7 cellular contexts compared by ENCODE assay signal in the genomic region with DNA sequence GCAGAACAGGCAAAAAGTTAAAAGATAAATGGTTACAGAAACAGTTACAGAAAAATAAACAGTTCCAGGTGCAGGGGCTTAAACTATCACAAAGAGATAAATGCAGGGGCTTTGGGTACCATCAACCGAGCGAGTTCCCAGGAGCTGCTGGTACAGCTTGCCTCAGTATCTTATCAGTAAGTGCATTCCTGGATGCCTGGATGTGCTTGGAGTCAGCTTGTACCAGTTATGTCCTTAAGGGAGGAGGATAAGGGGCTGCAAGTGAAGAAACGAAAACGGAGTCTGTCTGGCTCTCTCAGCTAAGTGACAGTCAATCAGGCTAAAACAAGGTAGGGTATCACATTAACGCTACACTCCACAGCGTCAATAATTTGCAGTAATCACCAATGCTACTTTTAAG.
DNase-seq lines count a peak whose midpoint lies in the region; ATAC-seq, FAIRE-seq and TF ChIP-seq lines count a peak whose summit lies in the region.
"Not testable (repeated sequence)": the region's sequence is repeated elsewhere in the genome, so short reads cannot be mapped to it uniquely, and the experiment has no call there.

No MANE protein-coding gene starts in this region.

- in situ Hi-C loops in HepG2 (cut with HindIII; ENCODE audit: extremely low pct_ligation_motif_present, low pct_unique_long_range_greater_than_20kb): not testable (repeated sequence)

- H3K27me3 Mint-ChIP-seq in nephron progenitor cell (ENCODE audit: low read depth, poor library complexity); stimulated activated memory B cell treated with anti-CD40 and anti-IgM and Interleukin-4, amounts not matched to agents 10 μg/mL and 1 μg/mL and 100 μg/mL, for 72 hours; type B pancreatic cell: not testable (repeated sequence)

- intact Hi-C loops in HepG2 (cut with micrococcal nuclease; ENCODE audit: unreplicated experiment): not testable (repeated sequence)

- H3K9ac ChIP-seq in HepG2 (ENCODE audit: insufficient read depth, low read depth, low read length): not testable (repeated sequence)

- not testable (repeated sequence) for H3K36me3 ChIP-seq in cardiac muscle cell; HepG2 (replicated peaks in 1 of 2; ENCODE audit: control insufficient read depth in 1 of 2, insufficient read depth in 2 of 2, low read length in 2 of 2); mesodermal cell (ENCODE audit: control insufficient read depth, insufficient read depth, low read length)

- BruUV-seq in HepG2 (replicated peaks; lab: Mats Ljungman, UMichigan): not testable (repeated sequence)

- H3K9me3 Mint-ChIP-seq in nephron progenitor cell; stimulated activated memory B cell treated with anti-CD40 and anti-IgM and Interleukin-4, amounts not matched to agents 10 μg/mL and 1 μg/mL and 100 μg/mL, for 72 hours; type B pancreatic cell: not testable (repeated sequence)

- TF ChIP-seq CTCF in cardiac muscle cell (IDR thresholded peaks at IDR 0.05; ENCODE audit: low read depth, low read length); HepG2 (CRISPR knock-in tag; IDR thresholded peaks at IDR 0.05); nephron progenitor cell (IDR thresholded peaks at IDR 0.05); type B pancreatic cell (conservative IDR thresholded peaks at IDR 0.05): not testable (repeated sequence)

- H3K4me3 Mint-ChIP-seq in nephron progenitor cell; stimulated activated memory B cell treated with anti-CD40 and anti-IgM and Interleukin-4, amounts not matched to agents 10 μg/mL and 1 μg/mL and 100 μg/mL, for 72 hours: not testable (repeated sequence)
- peak overlapping the region; percentile 1 for H3K4me3 Mint-ChIP-seq in type B pancreatic cell

- DNase-seq in NCI-H226 (peak; percentile 63), cardiac muscle cell (ENCODE audit: low read depth in 1 of 2, low spot score in 1 of 2) (peak in 1 of 2 donors; percentile 61)
- DNase-seq in HepG2 (ENCODE audit: low spot score); nephron progenitor cell; type B pancreatic cell (ENCODE audit: extremely low spot score, unreplicated experiment): not testable (repeated sequence)

- ATAC-seq in HepG2; stimulated activated memory B cell treated with anti-CD40 and anti-IgM and Interleukin-4, amounts not matched to agents 10 μg/mL and 1 μg/mL and 100 μg/mL, for 72 hours: not testable (repeated sequence)

- TF ChIP-seq POLR2A in HepG2 (IDR thresholded peaks at IDR 0.05; ENCODE audit: insufficient read depth in 1 of 2, low read depth in 2 of 2, low read length in 2 of 2): not testable (repeated sequence)

- H3K27ac Mint-ChIP-seq in nephron progenitor cell: peak overlapping the region; percentile 33
- H3K27ac Mint-ChIP-seq in stimulated activated memory B cell treated with anti-CD40 and anti-IgM and Interleukin-4, amounts not matched to agents 10 μg/mL and 1 μg/mL and 100 μg/mL, for 72 hours: peak overlapping the region; percentile 84
- not testable (repeated sequence) for H3K27ac Mint-ChIP-seq in type B pancreatic cell

- not testable (repeated sequence) for H3K36me3 Mint-ChIP-seq in nephron progenitor cell (ENCODE audit: low read depth); stimulated activated memory B cell treated with anti-CD40 and anti-IgM and Interleukin-4, amounts not matched to agents 10 μg/mL and 1 μg/mL and 100 μg/mL, for 72 hours; type B pancreatic cell

- TF ChIP-seq RAD21 in HepG2 (CRISPR knock-in tag; IDR thresholded peaks at IDR 0.05): not testable (repeated sequence)

- peak overlapping the region; percentile 67 for H3K27ac ChIP-seq in cardiac muscle cell
- H3K27ac ChIP-seq in HepG2 (ENCODE audit: extremely low read length, insufficient read depth, low read length): peak overlapping the region; percentile 24
- H3K27ac ChIP-seq in mesodermal cell (ENCODE audit: low read depth, low read length, severe bottlenecking): peak overlapping the region; percentile 36

- not testable (repeated sequence) for FAIRE-seq in HepG2 (lab: Jason Lieb, UNC)

- not testable (repeated sequence) for TF ChIP-seq EP300 in HepG2 (IDR thresholded peaks at IDR 0.05; ENCODE audit: low read depth in 2 of 2, low read length in 2 of 2); HepG2 (CRISPR knock-in tag; IDR thresholded peaks at IDR 0.05; ENCODE audit: borderline replicate concordance)

- H3K27me3 ChIP-seq in cardiac muscle cell; HepG2 (ENCODE audit: control insufficient read depth in 1 of 2, insufficient read depth in 2 of 2, low read length in 2 of 2): not testable (repeated sequence)

- H3K4me1 ChIP-seq in cardiac muscle cell (ENCODE audit: low read depth) (peaks cover 34% of the 10 kb centered on the region), HepG2 (ENCODE audit: insufficient read depth, low read length) (peaks cover 77% of the 10 kb centered on the region)
- H3K4me1 ChIP-seq in mesodermal cell (ENCODE audit: control insufficient read depth, insufficient read depth, low read length, poor library complexity, severe bottlenecking): not testable (repeated sequence)

- CTCF ChIA-PET in HepG2 (lab: Yijun Ruan, JAX; ENCODE audit: low intra/inter-chr PET ratio, low total read pairs): not testable (repeated sequence)

- 89% methylated on average over 6 of the region's 6 CpGs for WGBS in HepG2 (ENCODE audit: low lambda C conversion rate)
- WGBS in mesodermal cell (ENCODE audit: insufficient coverage in 2 of 2), 2 experiments: 73 to 76% methylated on average over 2 to 4 of the region's 6 CpGs

- not testable (repeated sequence) for H4K20me1 ChIP-seq in HepG2 (ENCODE audit: insufficient read depth, low read length)

- POLR2A ChIA-PET in HepG2 (lab: Yijun Ruan, JAX): interaction anchor here (1.0 to 1.6 kb wide), 4 partner anchors 106 to 482 kb away, joined by 3 to 5 read pairs (median 4); partner anchors contain the start of genes ATF7IP2 and NUBP1

- not testable (repeated sequence) for H2AFZ ChIP-seq in HepG2 (ENCODE audit: low read length)

- not testable (repeated sequence) for H3K79me2 ChIP-seq in HepG2 (ENCODE audit: insufficient read depth, low read length)

- H3K9me3 ChIP-seq in cardiac muscle cell (ENCODE audit: low read depth); HepG2 (ENCODE audit: low read length); mesodermal cell (ENCODE audit: control insufficient read depth, low read length): not testable (repeated sequence)

- H3K4me2 ChIP-seq in HepG2 (ENCODE audit: low read depth, low read length): not testable (repeated sequence)

- not testable (repeated sequence) for H3K4me3 ChIP-seq in cardiac muscle cell; HepG2 (replicated peaks in 1 of 3; ENCODE audit: insufficient read depth in 1 of 3, low read depth in 2 of 3, low read length in 3 of 3); mesodermal cell (ENCODE audit: extremely low read depth, insufficient read depth, low read length, poor library complexity, severe bottlenecking)

- peaks cover 66% of the 10 kb centered on the region for H3K4me1 Mint-ChIP-seq in nephron progenitor cell
- peaks cover 34% of the 10 kb centered on the region for H3K4me1 Mint-ChIP-seq in stimulated activated memory B cell treated with anti-CD40 and anti-IgM and Interleukin-4, amounts not matched to agents 10 μg/mL and 1 μg/mL and 100 μg/mL, for 72 hours
- not testable (repeated sequence) for H3K4me1 Mint-ChIP-seq in type B pancreatic cell (ENCODE audit: unreplicated experiment)

TF ChIP-seq in HepG2, 621 proteins besides CTCF, POLR2A, EP300 and RAD21:
- TF ChIP-seq, protein P1, sequence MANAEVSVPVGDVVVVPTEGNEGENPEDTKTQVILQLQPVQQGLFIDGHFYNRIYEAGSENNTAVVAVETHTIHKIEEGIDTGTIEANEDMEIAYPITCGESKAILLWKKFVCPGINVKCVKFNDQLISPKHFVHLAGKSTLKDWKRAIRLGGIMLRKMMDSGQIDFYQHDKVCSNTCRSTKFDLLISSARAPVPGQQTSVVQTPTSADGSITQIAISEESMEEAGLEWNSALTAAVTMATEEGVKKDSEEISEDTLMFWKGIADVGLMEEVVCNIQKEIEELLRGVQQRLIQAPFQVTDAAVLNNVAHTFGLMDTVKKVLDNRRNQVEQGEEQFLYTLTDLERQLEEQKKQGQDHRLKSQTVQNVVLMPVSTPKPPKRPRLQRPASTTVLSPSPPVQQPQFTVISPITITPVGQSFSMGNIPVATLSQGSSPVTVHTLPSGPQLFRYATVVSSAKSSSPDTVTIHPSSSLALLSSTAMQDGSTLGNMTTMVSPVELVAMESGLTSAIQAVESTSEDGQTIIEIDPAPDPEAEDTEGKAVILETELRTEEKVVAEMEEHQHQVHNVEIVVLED (CRISPR knock-in tag; IDR thresholded peaks at IDR 0.05; ENCODE audit: borderline replicate concordance): 0 out of 2 replicates have a peak, but pooled peaks have one; percentile 2
- 0 out of 2 replicates have a peak, but pooled peaks have one; percentile 18 for TF ChIP-seq ZBTB42 (CRISPR knock-in tag; IDR thresholded peaks at IDR 0.05)
